18 cellular contexts compared by ENCODE assay signal in the genomic region with DNA sequence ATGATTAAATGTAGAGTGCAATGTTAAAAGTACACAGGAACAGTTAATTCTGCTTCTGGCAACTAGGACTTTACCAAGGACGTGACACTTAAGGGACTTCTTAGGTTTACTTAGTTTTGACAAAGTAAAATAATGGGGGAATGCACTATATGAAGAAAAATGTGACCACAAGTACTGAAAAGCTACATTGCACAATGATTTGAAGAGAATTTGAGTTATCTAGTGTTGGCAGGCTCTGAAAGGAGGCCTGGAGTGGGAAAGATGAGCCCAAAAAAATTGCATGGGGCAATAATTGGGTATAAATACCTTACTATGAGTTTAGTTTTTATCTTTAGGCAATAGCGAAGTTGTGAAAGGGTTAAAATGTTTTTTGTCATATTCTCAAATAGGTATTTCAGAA.
"Had no signal": no experiment of that assay in that cellular context is flagged by ENCODE, and none has a peak within 500 bp of the region (broad histone marks: within the 10 kb centered on the region; RNA-seq: fewer than 3 reads in every experiment).

No MANE protein-coding gene starts in this region.

- H3K4me1 Mint-ChIP-seq: naive B cell, nephron had no signal

- H3K27ac ChIP-seq: gastrocnemius medialis, heart right ventricle, pancreas had no signal

- H3K27ac Mint-ChIP-seq: naive B cell, nephron, progenitor cell of endocrine pancreas had no signal

- H3K27me3 ChIP-seq: gastrocnemius medialis, heart right ventricle, pancreas had no signal

- H3K9me3 ChIP-seq: gastrocnemius medialis, pancreas had no signal

- H3K4me3 Mint-ChIP-seq: naive B cell, nephron had no signal

- DNase-seq: cortex of kidney; effector memory CD4-positive, alpha-beta T cell; gastrocnemius medialis; heart right ventricle; hypothalamus; kidney glomerular epithelial cell; mesendoderm; naive B cell; occipital lobe; pancreas; right cardiac atrium; small intestine; stimulated activated CD4-positive, alpha-beta T cell treated with anti-CD3 and anti-CD28 coated beads, Interleukin-12 subunit alpha, Interleukin-12 subunit beta, amount 100 ng/mL, for 4 hours; stimulated activated naive CD4-positive, alpha-beta T cell treated with Interleukin-2 at 50 U/mL for 16 hours; trophoblast cell had no signal

- H3K36me3 Mint-ChIP-seq: naive B cell had no signal

- ATAC-seq: esophagus mucosa, gastrocnemius medialis, heart right ventricle, pancreas, right cardiac atrium had no signal

- H3K27me3 Mint-ChIP-seq: naive B cell, progenitor cell of endocrine pancreas had no signal
